Comparison of ENCODE assay signal across 2 cellular contexts in the genomic region with DNA sequence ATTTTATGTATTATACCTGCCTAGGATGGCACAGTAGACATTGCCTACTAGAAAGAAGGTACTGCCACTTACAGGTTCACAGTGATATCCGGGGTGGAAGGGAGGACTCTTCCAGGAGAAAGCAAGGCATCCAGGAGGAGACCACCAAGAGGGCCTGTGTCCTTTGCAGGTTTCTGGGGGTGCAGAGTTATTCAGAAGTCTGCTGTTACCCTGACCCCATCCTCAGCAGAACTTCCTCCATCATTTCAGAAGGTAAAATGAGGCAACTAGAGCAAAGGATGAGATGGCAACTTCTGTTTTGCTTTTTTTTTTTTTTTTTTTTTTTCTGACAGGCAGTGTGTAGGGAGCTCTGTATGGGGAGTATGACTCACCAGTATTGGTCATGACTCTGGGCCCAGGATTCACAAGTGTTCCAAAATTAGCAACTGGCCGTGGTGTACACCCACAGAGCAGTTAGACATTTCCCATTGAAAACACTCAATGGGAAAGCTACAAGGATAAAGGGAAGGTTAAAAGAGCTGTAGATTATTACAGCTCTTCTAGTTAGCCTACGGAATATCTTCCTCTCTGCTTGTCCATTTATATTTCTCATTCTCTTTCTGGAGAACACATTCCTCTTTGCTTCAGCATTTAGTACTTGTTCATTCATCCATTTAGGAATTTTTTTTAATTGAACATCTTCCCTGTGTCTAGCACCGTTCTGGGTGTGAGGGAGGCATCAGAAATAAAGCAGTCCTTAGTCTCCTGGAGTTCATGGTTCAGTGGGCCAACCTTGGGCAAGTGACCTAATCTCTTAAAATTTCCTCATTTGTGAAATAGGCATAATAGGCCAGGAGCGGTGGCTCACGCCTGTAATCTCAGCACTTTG.
TF ChIP-seq lines count a peak whose summit lies in the region.

No MANE protein-coding gene starts in this region.

TF ChIP-seq in K562, 482 proteins besides CTCF, POLR2A, EP300 and RAD21 (continues in another document):
- TF ChIP-seq POLR3G (IDR thresholded peaks at IDR 0.05; ENCODE audit: extremely low read depth, insufficient read length, insufficient replicate concordance): no peak
- TF ChIP-seq ATF2 (CRISPR knock-in tag; IDR thresholded peaks at IDR 0.05): no peak
- TF ChIP-seq, protein P1, sequence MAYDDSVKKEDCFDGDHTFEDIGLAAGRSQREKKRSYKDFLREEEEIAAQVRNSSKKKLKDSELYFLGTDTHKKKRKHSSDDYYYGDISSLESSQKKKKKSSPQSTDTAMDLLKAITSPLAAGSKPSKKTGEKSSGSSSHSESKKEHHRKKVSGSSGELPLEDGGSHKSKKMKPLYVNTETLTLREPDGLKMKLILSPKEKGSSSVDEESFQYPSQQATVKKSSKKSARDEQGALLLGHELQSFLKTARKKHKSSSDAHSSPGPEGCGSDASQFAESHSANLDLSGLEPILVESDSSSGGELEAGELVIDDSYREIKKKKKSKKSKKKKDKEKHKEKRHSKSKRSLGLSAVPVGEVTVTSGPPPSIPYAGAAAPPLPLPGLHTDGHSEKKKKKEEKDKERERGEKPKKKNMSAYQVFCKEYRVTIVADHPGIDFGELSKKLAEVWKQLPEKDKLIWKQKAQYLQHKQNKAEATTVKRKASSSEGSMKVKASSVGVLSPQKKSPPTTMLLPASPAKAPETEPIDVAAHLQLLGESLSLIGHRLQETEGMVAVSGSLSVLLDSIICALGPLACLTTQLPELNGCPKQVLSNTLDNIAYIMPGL (CRISPR knock-in tag; IDR thresholded peaks at IDR 0.05): no peak
- no peak for TF ChIP-seq ZNF12 (CRISPR knock-in tag; IDR thresholded peaks at IDR 0.05)
- TF ChIP-seq, protein P2, sequence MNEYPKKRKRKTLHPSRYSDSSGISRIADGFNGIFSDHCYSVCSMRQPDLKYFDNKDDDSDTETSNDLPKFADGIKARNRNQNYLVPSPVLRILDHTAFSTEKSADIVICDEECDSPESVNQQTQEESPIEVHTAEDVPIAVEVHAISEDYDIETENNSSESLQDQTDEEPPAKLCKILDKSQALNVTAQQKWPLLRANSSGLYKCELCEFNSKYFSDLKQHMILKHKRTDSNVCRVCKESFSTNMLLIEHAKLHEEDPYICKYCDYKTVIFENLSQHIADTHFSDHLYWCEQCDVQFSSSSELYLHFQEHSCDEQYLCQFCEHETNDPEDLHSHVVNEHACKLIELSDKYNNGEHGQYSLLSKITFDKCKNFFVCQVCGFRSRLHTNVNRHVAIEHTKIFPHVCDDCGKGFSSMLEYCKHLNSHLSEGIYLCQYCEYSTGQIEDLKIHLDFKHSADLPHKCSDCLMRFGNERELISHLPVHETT (CRISPR knock-in tag; conservative IDR thresholded peaks at IDR 0.05 in 1 of 2, IDR thresholded peaks at IDR 0.05 in 1 of 2): peak in 1 of 2 experiments; percentile 91; a peak in 2 of 4 replicates
- TF ChIP-seq ZNF280B (CRISPR knock-in tag; IDR thresholded peaks at IDR 0.05): no peak
- no peak for TF ChIP-seq SRF (CRISPR knock-in tag; IDR thresholded peaks at IDR 0.05)
- TF ChIP-seq TEAD1 (CRISPR knock-in tag; IDR thresholded peaks at IDR 0.05): no peak
- TF ChIP-seq GATAD2A (IDR thresholded peaks at IDR 0.05): no peak
- TF ChIP-seq RBM34 (IDR thresholded peaks at IDR 0.05; ENCODE audit: borderline replicate concordance, insufficient read depth, low read length): no peak
- TF ChIP-seq ZNF436 (CRISPR knock-in tag; IDR thresholded peaks at IDR 0.05): no peak
- peak; percentile 60 for TF ChIP-seq EGR1 (conservative IDR thresholded peaks at IDR 0.05)
- no peak for TF ChIP-seq NCOA1 (IDR thresholded peaks at IDR 0.05; ENCODE audit: low read depth)
- no peak for TF ChIP-seq RFX5 (IDR thresholded peaks at IDR 0.05; ENCODE audit: low read depth, low read length)
- TF ChIP-seq CEBPB (tag; IDR thresholded peaks at IDR 0.05): peak; percentile 75
- TF ChIP-seq SMARCE1 (IDR thresholded peaks at IDR 0.05): peak; percentile 96
- TF ChIP-seq SIN3B (IDR thresholded peaks at IDR 0.05; ENCODE audit: low read depth): no peak
- no peak for TF ChIP-seq ZNF740 (CRISPR knock-in tag; IDR thresholded peaks at IDR 0.05)
- no peak for TF ChIP-seq ZNF740 (tag; IDR thresholded peaks at IDR 0.05)
- TF ChIP-seq SAFB2 (IDR thresholded peaks at IDR 0.05; ENCODE audit: borderline replicate concordance, low read depth, low read length, severe bottlenecking): no peak
- TF ChIP-seq, protein P3, sequence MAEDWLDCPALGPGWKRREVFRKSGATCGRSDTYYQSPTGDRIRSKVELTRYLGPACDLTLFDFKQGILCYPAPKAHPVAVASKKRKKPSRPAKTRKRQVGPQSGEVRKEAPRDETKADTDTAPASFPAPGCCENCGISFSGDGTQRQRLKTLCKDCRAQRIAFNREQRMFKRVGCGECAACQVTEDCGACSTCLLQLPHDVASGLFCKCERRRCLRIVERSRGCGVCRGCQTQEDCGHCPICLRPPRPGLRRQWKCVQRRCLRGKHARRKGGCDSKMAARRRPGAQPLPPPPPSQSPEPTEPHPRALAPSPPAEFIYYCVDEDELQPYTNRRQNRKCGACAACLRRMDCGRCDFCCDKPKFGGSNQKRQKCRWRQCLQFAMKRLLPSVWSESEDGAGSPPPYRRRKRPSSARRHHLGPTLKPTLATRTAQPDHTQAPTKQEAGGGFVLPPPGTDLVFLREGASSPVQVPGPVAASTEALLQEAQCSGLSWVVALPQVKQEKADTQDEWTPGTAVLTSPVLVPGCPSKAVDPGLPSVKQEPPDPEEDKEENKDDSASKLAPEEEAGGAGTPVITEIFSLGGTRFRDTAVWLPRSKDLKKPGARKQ (CRISPR knock-in tag; IDR thresholded peaks at IDR 0.05): no peak

TF ChIP-seq in HepG2, 621 proteins besides CTCF, POLR2A, EP300 and RAD21:
- TF ChIP-seq, protein P4, sequence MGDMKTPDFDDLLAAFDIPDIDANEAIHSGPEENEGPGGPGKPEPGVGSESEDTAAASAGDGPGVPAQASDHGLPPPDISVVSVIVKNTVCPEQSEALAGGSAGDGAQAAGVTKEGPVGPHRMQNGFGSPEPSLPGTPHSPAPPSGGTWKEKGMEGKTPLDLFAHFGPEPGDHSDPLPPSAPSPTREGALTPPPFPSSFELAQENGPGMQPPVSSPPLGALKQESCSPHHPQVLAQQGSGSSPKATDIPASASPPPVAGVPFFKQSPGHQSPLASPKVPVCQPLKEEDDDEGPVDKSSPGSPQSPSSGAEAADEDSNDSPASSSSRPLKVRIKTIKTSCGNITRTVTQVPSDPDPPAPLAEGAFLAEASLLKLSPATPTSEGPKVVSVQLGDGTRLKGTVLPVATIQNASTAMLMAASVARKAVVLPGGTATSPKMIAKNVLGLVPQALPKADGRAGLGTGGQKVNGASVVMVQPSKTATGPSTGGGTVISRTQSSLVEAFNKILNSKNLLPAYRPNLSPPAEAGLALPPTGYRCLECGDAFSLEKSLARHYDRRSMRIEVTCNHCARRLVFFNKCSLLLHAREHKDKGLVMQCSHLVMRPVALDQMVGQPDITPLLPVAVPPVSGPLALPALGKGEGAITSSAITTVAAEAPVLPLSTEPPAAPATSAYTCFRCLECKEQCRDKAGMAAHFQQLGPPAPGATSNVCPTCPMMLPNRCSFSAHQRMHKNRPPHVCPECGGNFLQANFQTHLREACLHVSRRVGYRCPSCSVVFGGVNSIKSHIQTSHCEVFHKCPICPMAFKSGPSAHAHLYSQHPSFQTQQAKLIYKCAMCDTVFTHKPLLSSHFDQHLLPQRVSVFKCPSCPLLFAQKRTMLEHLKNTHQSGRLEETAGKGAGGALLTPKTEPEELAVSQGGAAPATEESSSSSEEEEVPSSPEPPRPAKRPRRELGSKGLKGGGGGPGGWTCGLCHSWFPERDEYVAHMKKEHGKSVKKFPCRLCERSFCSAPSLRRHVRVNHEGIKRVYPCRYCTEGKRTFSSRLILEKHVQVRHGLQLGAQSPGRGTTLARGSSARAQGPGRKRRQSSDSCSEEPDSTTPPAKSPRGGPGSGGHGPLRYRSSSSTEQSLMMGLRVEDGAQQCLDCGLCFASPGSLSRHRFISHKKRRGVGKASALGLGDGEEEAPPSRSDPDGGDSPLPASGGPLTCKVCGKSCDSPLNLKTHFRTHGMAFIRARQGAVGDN (CRISPR knock-in tag; IDR thresholded peaks at IDR 0.05): no peak
- TF ChIP-seq, protein P5, sequence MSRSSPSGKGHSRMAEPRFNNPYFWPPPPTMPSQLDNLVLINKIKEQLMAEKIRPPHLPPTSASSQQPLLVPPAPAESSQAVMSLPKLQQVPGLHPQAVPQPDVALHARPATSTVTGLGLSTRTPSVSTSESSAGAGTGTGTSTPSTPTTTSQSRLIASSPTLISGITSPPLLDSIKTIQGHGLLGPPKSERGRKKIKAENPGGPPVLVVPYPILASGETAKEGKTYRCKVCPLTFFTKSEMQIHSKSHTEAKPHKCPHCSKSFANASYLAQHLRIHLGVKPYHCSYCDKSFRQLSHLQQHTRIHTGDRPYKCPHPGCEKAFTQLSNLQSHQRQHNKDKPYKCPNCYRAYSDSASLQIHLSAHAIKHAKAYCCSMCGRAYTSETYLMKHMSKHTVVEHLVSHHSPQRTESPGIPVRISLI (CRISPR knock-in tag; IDR thresholded peaks at IDR 0.05; ENCODE audit: borderline replicate concordance): peak; percentile 60; the same call in 1 of the 2 replicates
- TF ChIP-seq ZIK1 (CRISPR knock-in tag; IDR thresholded peaks at IDR 0.05; ENCODE audit: borderline replicate concordance, low read depth) (no peak), PHF21A (CRISPR knock-in tag; IDR thresholded peaks at IDR 0.05) (no peak), MAFG (CRISPR knock-in tag; IDR thresholded peaks at IDR 0.05) (0 out of 2 replicates have a peak, but pooled peaks have one; percentile 23), SETDB1 (CRISPR knock-in tag; IDR thresholded peaks at IDR 0.05; ENCODE audit: borderline replicate concordance) (no peak), ZSCAN20 (CRISPR knock-in tag; IDR thresholded peaks at IDR 0.05; ENCODE audit: borderline replicate concordance) (no peak), PHF20 (CRISPR knock-in tag; IDR thresholded peaks at IDR 0.05) (no peak), SOX5 (CRISPR knock-in tag; IDR thresholded peaks at IDR 0.05; ENCODE audit: borderline replicate concordance) (no peak), ZNF564 (CRISPR knock-in tag; IDR thresholded peaks at IDR 0.05) (no peak), FOSL2 (CRISPR knock-in tag; IDR thresholded peaks at IDR 0.05) (peak; percentile 86), PHF8 (CRISPR knock-in tag; IDR thresholded peaks at IDR 0.05) (no peak), TEAD2 (CRISPR knock-in tag; IDR thresholded peaks at IDR 0.05) (no peak), SAP130 (CRISPR knock-in tag; IDR thresholded peaks at IDR 0.05; ENCODE audit: low read depth) (peak; percentile 38; the same call in 1 of the 2 replicates), NFE2L2 (IDR thresholded peaks at IDR 0.05; ENCODE audit: low read length) (peak; percentile 42; the same call in 1 of the 2 replicates), MAFK (conservative IDR thresholded peaks at IDR 0.05 in 1 of 2, IDR thresholded peaks at IDR 0.05 in 1 of 2; ENCODE audit: low read length in 2 of 2) (0 out of 4 replicates have a peak, but pooled peaks of 1 of the 2 experiments have one; percentile 23), ZNF335 (CRISPR knock-in tag; IDR thresholded peaks at IDR 0.05) (peak; percentile 83; the same call in 1 of the 2 replicates), MEF2D (CRISPR knock-in tag; IDR thresholded peaks at IDR 0.05) (peak; percentile 45; the same call in 1 of the 2 replicates)
- TF ChIP-seq, protein P6, sequence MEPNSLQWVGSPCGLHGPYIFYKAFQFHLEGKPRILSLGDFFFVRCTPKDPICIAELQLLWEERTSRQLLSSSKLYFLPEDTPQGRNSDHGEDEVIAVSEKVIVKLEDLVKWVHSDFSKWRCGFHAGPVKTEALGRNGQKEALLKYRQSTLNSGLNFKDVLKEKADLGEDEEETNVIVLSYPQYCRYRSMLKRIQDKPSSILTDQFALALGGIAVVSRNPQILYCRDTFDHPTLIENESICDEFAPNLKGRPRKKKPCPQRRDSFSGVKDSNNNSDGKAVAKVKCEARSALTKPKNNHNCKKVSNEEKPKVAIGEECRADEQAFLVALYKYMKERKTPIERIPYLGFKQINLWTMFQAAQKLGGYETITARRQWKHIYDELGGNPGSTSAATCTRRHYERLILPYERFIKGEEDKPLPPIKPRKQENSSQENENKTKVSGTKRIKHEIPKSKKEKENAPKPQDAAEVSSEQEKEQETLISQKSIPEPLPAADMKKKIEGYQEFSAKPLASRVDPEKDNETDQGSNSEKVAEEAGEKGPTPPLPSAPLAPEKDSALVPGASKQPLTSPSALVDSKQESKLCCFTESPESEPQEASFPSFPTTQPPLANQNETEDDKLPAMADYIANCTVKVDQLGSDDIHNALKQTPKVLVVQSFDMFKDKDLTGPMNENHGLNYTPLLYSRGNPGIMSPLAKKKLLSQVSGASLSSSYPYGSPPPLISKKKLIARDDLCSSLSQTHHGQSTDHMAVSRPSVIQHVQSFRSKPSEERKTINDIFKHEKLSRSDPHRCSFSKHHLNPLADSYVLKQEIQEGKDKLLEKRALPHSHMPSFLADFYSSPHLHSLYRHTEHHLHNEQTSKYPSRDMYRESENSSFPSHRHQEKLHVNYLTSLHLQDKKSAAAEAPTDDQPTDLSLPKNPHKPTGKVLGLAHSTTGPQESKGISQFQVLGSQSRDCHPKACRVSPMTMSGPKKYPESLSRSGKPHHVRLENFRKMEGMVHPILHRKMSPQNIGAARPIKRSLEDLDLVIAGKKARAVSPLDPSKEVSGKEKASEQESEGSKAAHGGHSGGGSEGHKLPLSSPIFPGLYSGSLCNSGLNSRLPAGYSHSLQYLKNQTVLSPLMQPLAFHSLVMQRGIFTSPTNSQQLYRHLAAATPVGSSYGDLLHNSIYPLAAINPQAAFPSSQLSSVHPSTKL (CRISPR knock-in tag; IDR thresholded peaks at IDR 0.05): 0 out of 2 replicates have a peak, but pooled peaks have one; percentile 15
- TF ChIP-seq, protein P7, sequence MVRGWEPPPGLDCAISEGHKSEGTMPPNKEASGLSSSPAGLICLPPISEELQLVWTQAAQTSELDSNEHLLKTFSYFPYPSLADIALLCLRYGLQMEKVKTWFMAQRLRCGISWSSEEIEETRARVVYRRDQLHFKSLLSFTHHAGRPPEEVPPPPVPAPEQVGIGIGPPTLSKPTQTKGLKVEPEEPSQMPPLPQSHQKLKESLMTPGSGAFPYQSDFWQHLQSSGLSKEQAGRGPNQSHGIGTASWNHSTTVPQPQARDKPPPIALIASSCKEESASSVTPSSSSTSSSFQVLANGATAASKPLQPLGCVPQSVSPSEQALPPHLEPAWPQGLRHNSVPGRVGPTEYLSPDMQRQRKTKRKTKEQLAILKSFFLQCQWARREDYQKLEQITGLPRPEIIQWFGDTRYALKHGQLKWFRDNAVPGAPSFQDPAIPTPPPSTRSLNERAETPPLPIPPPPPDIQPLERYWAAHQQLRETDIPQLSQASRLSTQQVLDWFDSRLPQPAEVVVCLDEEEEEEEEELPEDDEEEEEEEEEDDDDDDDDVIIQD (CRISPR knock-in tag; IDR thresholded peaks at IDR 0.05; ENCODE audit: low read depth): 0 out of 2 replicates have a peak, but pooled peaks have one; percentile 20
- TF ChIP-seq, protein P8, sequence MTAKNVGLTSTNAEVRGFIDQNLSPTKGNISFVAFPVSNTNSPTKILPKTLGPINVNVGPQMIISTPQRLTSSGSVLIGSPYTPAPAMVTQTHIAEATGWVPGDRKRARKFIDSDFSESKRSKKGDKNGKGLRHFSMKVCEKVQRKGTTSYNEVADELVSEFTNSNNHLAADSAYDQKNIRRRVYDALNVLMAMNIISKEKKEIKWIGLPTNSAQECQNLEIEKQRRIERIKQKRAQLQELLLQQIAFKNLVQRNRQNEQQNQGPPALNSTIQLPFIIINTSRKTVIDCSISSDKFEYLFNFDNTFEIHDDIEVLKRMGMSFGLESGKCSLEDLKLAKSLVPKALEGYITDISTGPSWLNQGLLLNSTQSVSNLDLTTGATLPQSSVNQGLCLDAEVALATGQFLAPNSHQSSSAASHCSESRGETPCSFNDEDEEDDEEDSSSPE (CRISPR knock-in tag; IDR thresholded peaks at IDR 0.05): no peak
